Comparison of ENCODE assay signal across 11 cellular contexts in the genomic region with DNA sequence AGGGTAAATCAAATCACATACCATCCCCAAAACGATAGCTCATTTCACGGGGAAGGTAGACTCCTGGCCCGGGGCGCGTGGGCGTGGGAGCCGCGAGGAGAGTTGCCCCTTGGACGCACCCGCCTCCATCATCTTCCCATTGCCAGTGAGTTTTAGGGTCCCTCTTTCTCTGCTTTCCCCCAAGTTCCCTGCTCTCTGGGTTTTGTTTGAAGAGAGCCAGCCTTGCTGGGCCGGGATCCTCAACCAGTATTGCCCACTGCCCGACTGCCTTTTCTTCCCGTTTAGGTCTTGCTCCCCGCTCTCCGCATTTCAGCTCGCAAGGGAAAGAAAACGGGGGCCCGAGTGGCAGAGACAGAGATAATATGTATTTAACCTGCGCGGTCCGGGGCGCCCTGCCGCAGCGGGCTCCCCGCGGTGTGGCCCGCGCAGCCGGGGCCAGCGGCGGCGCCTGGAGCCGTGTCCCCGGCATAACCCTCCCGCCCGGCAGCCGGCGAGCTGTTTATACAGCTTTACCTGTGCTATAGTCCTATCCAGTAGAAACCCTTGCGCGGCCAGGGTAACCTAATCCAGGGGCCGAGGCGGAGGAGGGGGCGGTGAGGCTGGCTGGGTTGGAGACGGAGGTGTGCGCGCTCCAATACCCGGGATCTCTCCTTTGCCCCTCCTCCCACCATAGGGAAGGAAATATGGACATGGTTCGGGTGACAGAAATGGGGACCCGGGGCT. TPM values are rescaled to one million over a fixed set of nuclear protein-coding genes. Genes with fewer than 3 reads are reported as not detected.
A peak's percentile ranks its signal among the peaks of the same experiment; 100 is the strongest.
DNase-seq lines count a peak whose midpoint lies in the region; ATAC-seq lines count a peak whose summit lies in the region.
"Had no signal": no experiment of that assay in that cellular context is flagged by ENCODE, and none has a peak within 500 bp of the region (broad histone marks: within the 10 kb centered on the region; RNA-seq: fewer than 3 reads in every experiment).

No MANE protein-coding gene starts in this region.

- CTCF ChIA-PET in activated CD4-positive, alpha-beta T cell treated with anti-CD3 and anti-CD28 coated beads for 36 hours (lab: Charles Lee): interaction anchor here (0.5 to 0.8 kb wide), 2 partner anchors 11 to 772 kb away, joined by 3 read pairs; no protein-coding TSS in a partner anchor

- peaks cover 60% of the 10 kb centered on the region for H3K27me3 Mint-ChIP-seq in activated CD4-positive, alpha-beta T cell treated with anti-CD3 and anti-CD28 coated beads for 36 hours

- peaks cover 66% of the 10 kb centered on the region for H3K4me1 Mint-ChIP-seq in activated CD4-positive, alpha-beta T cell treated with anti-CD3 and anti-CD28 coated beads for 36 hours
- peaks cover 74% of the 10 kb centered on the region for H3K4me1 Mint-ChIP-seq in stimulated activated effector memory CD8-positive, alpha-beta T cell treated with anti-CD3 and anti-CD28 coated beads, Interleukin-12 subunit alpha, Interleukin-12 subunit beta, amount 100 ng/mL, for 72 hours

- H3K4me3 ChIP-seq in SK-N-MC: peak overlapping the region; percentile 76
- peak overlapping the region; percentile 46 for H3K4me3 ChIP-seq in iPS-18a (ENCODE audit: low read length)

- POLR2A ChIA-PET in activated CD4-positive, alpha-beta T cell treated with anti-CD3 and anti-CD28 coated beads for 36 hours (lab: Charles Lee): no interaction called here

- H3K9ac ChIP-seq in SK-N-MC (ENCODE audit: insufficient read length) (no peak overlapping the region), iPS-18a (ENCODE audit: low read length) (no peak overlapping the region)

- ATAC-seq in activated CD4-positive, alpha-beta T cell treated with anti-CD3 and anti-CD28 coated beads for 36 hours: no peak
- ATAC-seq in stimulated activated effector memory CD8-positive, alpha-beta T cell treated with anti-CD3 and anti-CD28 coated beads, Interleukin-12 subunit alpha, Interleukin-12 subunit beta, amount 100 ng/mL, for 72 hours: no peak
- ATAC-seq: left colon had no signal

- H3K27me3 ChIP-seq in iPS-18a (ENCODE audit: control insufficient read depth, insufficient read depth, low read length): peaks cover 99% of the 10 kb centered on the region

- no peaks in the 10 kb centered on the region for H3K36me3 Mint-ChIP-seq in activated CD4-positive, alpha-beta T cell treated with anti-CD3 and anti-CD28 coated beads for 36 hours (ENCODE audit: low read depth)
- peaks cover 20% of the 10 kb centered on the region for H3K36me3 Mint-ChIP-seq in stimulated activated effector memory CD8-positive, alpha-beta T cell treated with anti-CD3 and anti-CD28 coated beads, Interleukin-12 subunit alpha, Interleukin-12 subunit beta, amount 100 ng/mL, for 72 hours

- no peaks in the 10 kb centered on the region for H3K9me3 Mint-ChIP-seq in activated CD4-positive, alpha-beta T cell treated with anti-CD3 and anti-CD28 coated beads for 36 hours (ENCODE audit: low read depth)
- no peaks in the 10 kb centered on the region for H3K9me3 Mint-ChIP-seq in stimulated activated effector memory CD8-positive, alpha-beta T cell treated with anti-CD3 and anti-CD28 coated beads, Interleukin-12 subunit alpha, Interleukin-12 subunit beta, amount 100 ng/mL, for 72 hours

- H3K27ac ChIP-seq in SK-N-MC: no peak overlapping the region
- H3K27ac ChIP-seq in iPS-18a (ENCODE audit: low read length): no peak overlapping the region
- no peak overlapping the region for H3K27ac ChIP-seq in substantia nigra (ENCODE audit: low read depth, low read length, poor library complexity, severe bottlenecking)

- H3K36me3 ChIP-seq in SK-N-MC (ENCODE audit: insufficient read depth, low read length) (no peaks in the 10 kb centered on the region), iPS-18a (ENCODE audit: control insufficient read depth, low read depth, low read length) (no peaks in the 10 kb centered on the region)

- intact Hi-C loops in activated CD4-positive, alpha-beta T cell treated with anti-CD3 and anti-CD28 coated beads for 36 hours (cut with DNase I, micrococcal nuclease): loop anchor here (2.0 to 5.0 kb wide), 3 partner anchors 177 to 1159 kb away; no protein-coding TSS in a partner anchor

- H3K4me1 ChIP-seq in iPS-18a (ENCODE audit: control insufficient read depth, low read depth, low read length): peaks cover 47% of the 10 kb centered on the region

- H3K4me3 Mint-ChIP-seq in activated CD4-positive, alpha-beta T cell treated with anti-CD3 and anti-CD28 coated beads for 36 hours: peak overlapping the region; percentile 56
- H3K4me3 Mint-ChIP-seq in stimulated activated effector memory CD8-positive, alpha-beta T cell treated with anti-CD3 and anti-CD28 coated beads, Interleukin-12 subunit alpha, Interleukin-12 subunit beta, amount 100 ng/mL, for 72 hours: peak overlapping the region; percentile 81

- H3K27ac Mint-ChIP-seq in activated CD4-positive, alpha-beta T cell treated with anti-CD3 and anti-CD28 coated beads for 36 hours: no peak overlapping the region
- H3K27ac Mint-ChIP-seq in stimulated activated effector memory CD8-positive, alpha-beta T cell treated with anti-CD3 and anti-CD28 coated beads, Interleukin-12 subunit alpha, Interleukin-12 subunit beta, amount 100 ng/mL, for 72 hours: no peak overlapping the region

- DNase-seq in activated CD4-positive, alpha-beta T cell treated with anti-CD3 and anti-CD28 coated beads for 36 hours: peak; percentile 55
- DNase-seq in activated CD4-positive, alpha-beta T cell treated with anti-CD3 and anti-CD28 coated beads for 1 hour: no peak
- no peak for DNase-seq in SK-N-MC (ENCODE audit: low read depth, low spot score)
- peak in 1 of 2 donors; percentile 69 for DNase-seq in stimulated activated effector memory CD8-positive, alpha-beta T cell treated with anti-CD3 and anti-CD28 coated beads, Interleukin-12 subunit alpha, Interleukin-12 subunit beta, amount 100 ng/mL, for 72 hours (ENCODE audit: low spot score in 2 of 2)
- DNase-seq in Ammon's horn (ENCODE audit: low spot score): no peak
- no peak for DNase-seq in NCI-H2171 treated with DMSO at 0.1 percent for 48 hours (lab: John Stamatoyannopoulos, UW)
- DNase-seq in substantia nigra (lab: John Stamatoyannopoulos, UW): no peak
- DNase-seq: C1 segment of cervical spinal cord, left colon, NCI-H1694 treated with DMSO at 0.1 percent for 48 hours had no signal

- H3K9me3 ChIP-seq in SK-N-MC (ENCODE audit: low read depth, low read length): no peaks in the 10 kb centered on the region
- no peaks in the 10 kb centered on the region for H3K9me3 ChIP-seq in iPS-18a (ENCODE audit: control insufficient read depth, low read depth, low read length)

RNA-seq across cellular contexts. Expression of gene GATA3, which starts 5.2 kb away (rescaled TPM):
- total RNA-seq in activated CD4-positive, alpha-beta T cell treated with anti-CD3 and anti-CD28 coated beads for 36 hours: 10 to 100 TPM; 23.5 to 30.2 TPM
